Comparison of ENCODE assay signal across 13 cellular contexts in the genomic region with DNA sequence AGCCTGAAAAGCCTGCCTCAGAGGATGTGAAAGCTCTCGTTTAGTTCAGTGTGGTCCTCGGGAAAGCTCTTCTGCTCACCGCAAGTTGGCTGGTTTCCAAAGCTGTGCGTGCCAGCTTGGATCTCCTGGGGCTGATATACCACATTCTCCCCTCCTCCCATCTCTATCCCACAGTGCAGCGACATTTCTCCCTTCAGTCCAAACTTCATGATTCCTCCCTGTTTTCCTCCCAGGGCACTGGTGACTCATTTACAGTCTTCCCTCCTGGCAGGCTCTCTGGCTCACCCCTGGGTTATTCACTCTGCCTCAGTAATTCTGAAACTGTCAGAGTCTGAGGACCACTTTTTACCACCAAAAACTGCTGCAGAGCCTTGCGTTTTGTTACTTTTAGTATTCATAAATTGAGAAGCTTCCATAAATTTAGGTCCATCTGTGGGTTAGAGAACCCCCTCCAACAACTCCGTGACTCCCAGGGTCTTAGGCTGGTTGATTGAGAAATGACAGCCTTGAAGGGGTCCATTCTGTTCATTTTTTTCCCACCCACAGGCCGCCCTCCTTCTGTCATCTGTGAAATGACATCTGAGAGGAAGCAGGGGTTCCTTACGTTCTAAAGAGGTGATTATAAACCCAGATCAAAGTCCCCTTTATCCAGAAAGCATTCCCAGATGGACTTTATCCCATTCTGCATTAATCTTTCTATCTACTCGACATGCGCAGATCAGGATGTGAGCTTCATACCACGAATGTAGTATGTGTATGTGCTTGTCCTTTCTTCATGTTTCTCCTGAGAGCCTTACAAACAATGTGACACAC. TPM values are rescaled to one million over a fixed set of nuclear protein-coding genes. Genes with fewer than 3 reads are reported as not detected.
DNase-seq lines count a peak whose midpoint lies in the region; ATAC-seq and TF ChIP-seq lines count a peak whose summit lies in the region.
"Had no signal": no experiment of that assay in that cellular context is flagged by ENCODE, and none has a peak within 500 bp of the region (broad histone marks: within the 10 kb centered on the region; RNA-seq: fewer than 3 reads in every experiment).

No MANE protein-coding gene starts in this region.

- H3K9me3 ChIP-seq in SK-N-MC (ENCODE audit: low read depth, low read length), result no peaks in the 10 kb centered on the region
- H3K9me3 ChIP-seq in prostate gland, result no peaks in the 10 kb centered on the region
- H3K9me3 ChIP-seq: tibial artery had no signal

- POLR2A ChIA-PET in HEK293T (lab: Yijun Ruan, JAX), result interaction anchor here (0.6 to 1.1 kb wide), 3 partner anchors 53 to 94 kb away, joined by 3 read pairs; a partner anchor contains a TSS

- H3K9ac ChIP-seq in SK-N-MC (ENCODE audit: insufficient read length), result no peak overlapping the region

- H3K27me3 ChIP-seq in prostate gland (replicated peaks; ENCODE audit: insufficient read depth), result no peaks in the 10 kb centered on the region

- TF ChIP-seq CTCF in fibroblast of villous mesenchyme (IDR thresholded peaks at IDR 0.05; ENCODE audit: insufficient read depth, low read depth, low read length) (no peak), prostate gland (IDR thresholded peaks at IDR 0.05) (no peak)

- 54% methylated on average over 12 of the region's 12 CpGs for WGBS in prostate gland

- H3K36me3 ChIP-seq in SK-N-MC (ENCODE audit: insufficient read depth, low read length) (no peaks in the 10 kb centered on the region), prostate gland (no peaks in the 10 kb centered on the region)
- H3K36me3 ChIP-seq: tibial artery had no signal

- H3K4me3 ChIP-seq in SK-N-MC, result peak overlapping the region; percentile 40; the same call in 1 of the 2 replicates
- no peak overlapping the region for H3K4me3 ChIP-seq in fibroblast of villous mesenchyme (ENCODE audit: low read depth, low read length)
- H3K4me3 ChIP-seq in prostate gland, result no peak overlapping the region
- H3K4me3 ChIP-seq: tibial artery had no signal

- H3K27ac ChIP-seq in SK-N-MC, result peak overlapping the region; percentile 47; the same call in 1 of the 2 replicates
- H3K27ac ChIP-seq in prostate gland, result no peak overlapping the region
- H3K27ac ChIP-seq: tibial artery had no signal

- no peaks in the 10 kb centered on the region for H3K4me1 ChIP-seq in prostate gland (replicated peaks)

- ATAC-seq in GM18867 (IDR thresholded peaks at IDR 0.05; ENCODE audit: unreplicated experiment), result no peak

- DNase-seq in NCI-H345 (lab: John Stamatoyannopoulos, UW) (peak; percentile 46), NCI-H345 treated with DMSO at 0.1 percent for 48 hours (lab: John Stamatoyannopoulos, UW; ENCODE audit: unreplicated experiment) (no peak), SK-N-MC (ENCODE audit: low read depth, low spot score) (peak; percentile 45), fibroblast of villous mesenchyme (ENCODE audit: low read depth) (peak; percentile 37), stromal cell of bone marrow (ENCODE audit: low read depth) (peak; percentile 82), prostate gland (ENCODE audit: low spot score) (no peak), HEK293T (ENCODE audit: extremely low spot score) (no peak)
- DNase-seq: Kasumi-1; left cardiac atrium; stimulated activated CD4-positive, alpha-beta T cell treated with anti-CD3 and anti-CD28 coated beads, Interleukin-1b, Interleukin-23, amount 100 ng/mL, for 48 hours; tibial artery had no signal

- intact Hi-C loops in prostate gland (cut with DNase I), result no loop called here

- CTCF ChIA-PET in HEK293T (lab: Yijun Ruan, JAX), result interaction anchor here (1.0 to 1.5 kb wide), 2 partner anchors 24 to 29 kb away, joined by 3 to 4 read pairs; no protein-coding TSS in a partner anchor

- no peak for TF ChIP-seq POLR2A in prostate gland (IDR thresholded peaks at IDR 0.05)

TF ChIP-seq in HEK293T, 16 proteins besides CTCF, POLR2A, EP300 and RAD21:
- TF ChIP-seq CTBP1 (IDR thresholded peaks at IDR 0.05; ENCODE audit: borderline replicate concordance), result no peak
- no peak for TF ChIP-seq SUZ12 (IDR thresholded peaks at IDR 0.05)
- TF ChIP-seq, protein P1, sequence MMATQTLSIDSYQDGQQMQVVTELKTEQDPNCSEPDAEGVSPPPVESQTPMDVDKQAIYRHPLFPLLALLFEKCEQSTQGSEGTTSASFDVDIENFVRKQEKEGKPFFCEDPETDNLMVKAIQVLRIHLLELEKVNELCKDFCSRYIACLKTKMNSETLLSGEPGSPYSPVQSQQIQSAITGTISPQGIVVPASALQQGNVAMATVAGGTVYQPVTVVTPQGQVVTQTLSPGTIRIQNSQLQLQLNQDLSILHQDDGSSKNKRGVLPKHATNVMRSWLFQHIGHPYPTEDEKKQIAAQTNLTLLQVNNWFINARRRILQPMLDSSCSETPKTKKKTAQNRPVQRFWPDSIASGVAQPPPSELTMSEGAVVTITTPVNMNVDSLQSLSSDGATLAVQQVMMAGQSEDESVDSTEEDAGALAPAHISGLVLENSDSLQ (IDR thresholded peaks at IDR 0.05), result no peak
- TF ChIP-seq L3MBTL2 (conservative IDR thresholded peaks at IDR 0.05), result no peak
- no peak for TF ChIP-seq SP1 (IDR thresholded peaks at IDR 0.05)
- TF ChIP-seq HDGF (IDR thresholded peaks at IDR 0.05; ENCODE audit: borderline replicate concordance), result no peak
- TF ChIP-seq FOXA1 (IDR thresholded peaks at IDR 0.05), result no peak
- no peak for TF ChIP-seq FOXM1 (IDR thresholded peaks at IDR 0.05; ENCODE audit: borderline replicate concordance)
- no peak for TF ChIP-seq ARNT (IDR thresholded peaks at IDR 0.05)
- TF ChIP-seq TARDBP (IDR thresholded peaks at IDR 0.05), result no peak
- TF ChIP-seq FOXK2 (IDR thresholded peaks at IDR 0.05), result no peak
- TF ChIP-seq LEF1 (IDR thresholded peaks at IDR 0.05; ENCODE audit: borderline replicate concordance), result no peak

RNA-seq across cellular contexts. Expression of a gene that starts 6.1 kb away (rescaled TPM):
- total RNA-seq in fibroblast of villous mesenchyme (not detected in 2 replicates), prostate gland (not detected)
- total RNA-seq: B cell, left cardiac atrium had no signal

RNA-seq across cellular contexts. Expression of a gene that starts 8.4 kb away (rescaled TPM):
- not detected in 2 replicates for total RNA-seq in fibroblast of villous mesenchyme
- total RNA-seq in prostate gland, result not detected
- total RNA-seq: B cell, left cardiac atrium had no signal

RNA-seq across cellular contexts. Expression of a gene that starts 19.0 kb away (rescaled TPM):
- not detected in 2 replicates for total RNA-seq in fibroblast of villous mesenchyme
- not detected for total RNA-seq in prostate gland
- total RNA-seq: B cell, left cardiac atrium had no signal

RNA-seq across cellular contexts. Expression of a gene that starts 42.0 kb away (rescaled TPM):
- total RNA-seq in fibroblast of villous mesenchyme (not detected in 2 replicates), prostate gland (under 1 TPM in 1 of 2 donors, not detected in 1; 0.32 TPM)
- total RNA-seq: B cell, left cardiac atrium had no signal

RNA-seq across cellular contexts. Expression of a gene that starts 58.3 kb away (rescaled TPM):
- total RNA-seq in fibroblast of villous mesenchyme, result 20.9 and 21.2 TPM in 2 replicates
- total RNA-seq in prostate gland, result 100 to 1,000 TPM in 1 of 2 donors, 10 to 100 TPM in 1; 74.8 to 100 TPM

Comparison
In these comparisons a context has a peak if more than half of its experiments do, and no peak if none do; other contexts are left out.
1. DNase-seq: peak in NCI-H345 (single experiment), SK-N-MC (single experiment), fibroblast of villous mesenchyme (single experiment) and stromal cell of bone marrow (single experiment); none in NCI-H345 treated with DMSO at 0.1 percent for 48 hours (single experiment), prostate gland (single experiment) and HEK293T (single experiment).